ENCODE assay signal across 8 cellular contexts in the genomic region with DNA sequence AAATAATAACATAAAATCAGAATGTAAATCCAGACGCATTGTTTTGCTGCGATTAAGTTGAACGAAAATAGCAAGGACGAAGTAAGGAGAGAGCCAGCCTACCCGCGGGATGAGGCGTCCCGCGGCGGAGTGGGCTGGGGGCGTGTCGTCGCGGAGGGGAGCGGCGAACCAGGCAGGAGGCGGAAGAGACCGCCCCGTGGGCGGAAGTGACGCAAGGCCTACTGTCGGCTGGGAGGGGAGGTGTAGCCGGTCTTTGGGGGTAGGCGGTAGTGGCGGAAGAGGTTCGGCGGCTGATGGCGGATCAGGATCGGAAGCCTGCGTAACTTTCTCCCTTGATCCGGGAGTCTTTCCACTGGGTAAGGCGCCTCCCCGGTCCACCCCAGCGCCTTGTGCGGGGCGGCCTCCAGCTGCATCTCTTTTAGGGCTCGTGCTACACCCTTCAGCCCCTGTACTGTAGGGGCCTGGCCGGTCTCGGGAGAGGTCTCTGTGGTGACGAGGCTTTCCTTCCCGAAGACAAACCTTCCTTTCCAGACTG. TPM values are rescaled to one million over a fixed set of nuclear protein-coding genes. Genes with fewer than 3 reads are reported as not detected.
DNase-seq lines count a peak whose midpoint lies in the region; ATAC-seq and TF ChIP-seq lines count a peak whose summit lies in the region.

Gene TAX1BP1, plus strand, starts transcription at position 249 of the 535 bp plus-strand sequence. CDS start 8,363 bp downstream, outside the sequence.

- H3K9ac ChIP-seq in BLaER1 treated with 17β-estradiol and CSF1 and Interleukin-3, amounts not matched to agents 10 nM and 100 nM: peak within 1 kb of the TSS; percentile 86 to 99 (median 94)

- peaks cover 13 to 29% (median 25%) of the 10 kb centered on the region in 10 experiments for H3K4me1 ChIP-seq in BLaER1 treated with 17β-estradiol and CSF1 and Interleukin-3, amounts not matched to agents 10 nM and 100 nM
- H3K4me1 ChIP-seq in left lung: peaks cover 8 to 42% of the 10 kb centered on the region in 2 donors

- ATAC-seq in GM19351 (IDR thresholded peaks at IDR 0.05; ENCODE audit: unreplicated experiment): peak; percentile 95
- peak; percentile 96 for ATAC-seq in HG03521 (IDR thresholded peaks at IDR 0.05; ENCODE audit: unreplicated experiment)
- peak; percentile 98 for ATAC-seq in left lung

- peak within 1 kb of the TSS; percentile 96 for H3K4me3 Mint-ChIP-seq in dendritic cell treated with granulocyte-macrophage colony-stimulating factor and Interleukin-4, amounts not matched to agents 40 ng/mL and 50 ng/mL, for 4 days

- peaks cover 50% of the 10 kb centered on the region for H3K4me1 Mint-ChIP-seq in dendritic cell treated with granulocyte-macrophage colony-stimulating factor and Interleukin-4, amounts not matched to agents 40 ng/mL and 50 ng/mL, for 4 days (ENCODE audit: low read depth)

- no peaks in the 10 kb centered on the region for H3K36me3 ChIP-seq in BLaER1 treated with 17β-estradiol and CSF1 and Interleukin-3, amounts not matched to agents 10 nM and 100 nM
- H3K36me3 ChIP-seq in left lung: no peaks in the 10 kb centered on the region

- peak within 1 kb of the TSS; percentile 85 to 99 (median 94) for H3K27ac ChIP-seq in BLaER1 treated with 17β-estradiol and CSF1 and Interleukin-3, amounts not matched to agents 10 nM and 100 nM
- H3K27ac ChIP-seq in left lung: peak within 1 kb of the TSS; percentile 98 to 99

- no peaks in the 10 kb centered on the region for H3K27me3 ChIP-seq in BLaER1 treated with 17β-estradiol and CSF1 and Interleukin-3, amounts not matched to agents 10 nM and 100 nM
- H3K27me3 ChIP-seq in left lung: no peaks in the 10 kb centered on the region

- peak within 1 kb of the TSS; percentile 66 to 93 (median 90) for H3K4me2 ChIP-seq in BLaER1 treated with 17β-estradiol and CSF1 and Interleukin-3, amounts not matched to agents 10 nM and 100 nM

- no peak for TF ChIP-seq CTCF in left lung (IDR thresholded peaks at IDR 0.05)

- peaks cover 9 to 45% (median 40%) of the 10 kb centered on the region in 11 experiments; a peak in 21 of 22 replicates for H4K20me1 ChIP-seq in BLaER1 treated with 17β-estradiol and CSF1 and Interleukin-3, amounts not matched to agents 10 nM and 100 nM

- H3K27me3 Mint-ChIP-seq in dendritic cell treated with granulocyte-macrophage colony-stimulating factor and Interleukin-4, amounts not matched to agents 40 ng/mL and 50 ng/mL, for 4 days: no peaks in the 10 kb centered on the region

- no peaks in the 10 kb centered on the region for H3K9me3 ChIP-seq in BLaER1 treated with 17β-estradiol and CSF1 and Interleukin-3, amounts not matched to agents 10 nM and 100 nM (replicated peaks in 1 of 11)
- H3K9me3 ChIP-seq in left lung: no peaks in the 10 kb centered on the region

- peak within 1 kb of the TSS; percentile 100 for H3K27ac Mint-ChIP-seq in dendritic cell treated with granulocyte-macrophage colony-stimulating factor and Interleukin-4, amounts not matched to agents 40 ng/mL and 50 ng/mL, for 4 days

- intact Hi-C loops in dendritic cell treated with granulocyte-macrophage colony-stimulating factor and Interleukin-4, amounts not matched to agents 40 ng/mL and 50 ng/mL, for 4 days (cut with micrococcal nuclease): loop anchor here (2.0 to 5.0 kb wide), 2 partner anchors 43 to 77 kb away; partner anchors contain the start of gene HIBADH
- intact Hi-C loops in left lung (cut with DNase I): no loop called here

- H3K36me3 Mint-ChIP-seq in dendritic cell treated with granulocyte-macrophage colony-stimulating factor and Interleukin-4, amounts not matched to agents 40 ng/mL and 50 ng/mL, for 4 days (ENCODE audit: low read depth): peaks cover 20% of the 10 kb centered on the region

- H3K4me3 ChIP-seq in BLaER1 treated with 17β-estradiol and CSF1 and Interleukin-3, amounts not matched to agents 10 nM and 100 nM: peak within 1 kb of the TSS; percentile 88 to 100 (median 94)
- peak within 1 kb of the TSS; percentile 98 to 99 for H3K4me3 ChIP-seq in left lung

- peak; percentile 95 for DNase-seq in NCI-H748 (lab: John Stamatoyannopoulos, UW; ENCODE audit: unreplicated experiment)
- peak; percentile 92 for DNase-seq in activated CD4-positive, alpha-beta T cell treated with anti-CD3 and anti-CD28 coated beads, Interleukin-2, amount 50 U/mL, for 1 hour
- peak; percentile 98 to 99 for DNase-seq in left lung
- peak; percentile 90 to 92 for DNase-seq in stimulated activated CD4-positive, alpha-beta T cell treated with anti-CD3 and anti-CD28 coated beads, Interleukin-2, amount 100 ng/mL, for 48 hours

- no peaks in the 10 kb centered on the region for H3K9me3 Mint-ChIP-seq in dendritic cell treated with granulocyte-macrophage colony-stimulating factor and Interleukin-4, amounts not matched to agents 40 ng/mL and 50 ng/mL, for 4 days

RNA-seq across cellular contexts. Expression of gene TAX1BP1, which starts in this region (rescaled TPM):
- total RNA-seq in left lung: 10 to 100 TPM; 96.1 to 96.4 TPM

Comparison
In these comparisons a context has a peak if more than half of its experiments do, and no peak if none do; other contexts are left out.
1. Peak in every context shown above with its lines: DNase-seq, ATAC-seq, H3K4me3 ChIP-seq and H3K27ac ChIP-seq.